8 cellular contexts compared by ENCODE assay signal in the genomic region with DNA sequence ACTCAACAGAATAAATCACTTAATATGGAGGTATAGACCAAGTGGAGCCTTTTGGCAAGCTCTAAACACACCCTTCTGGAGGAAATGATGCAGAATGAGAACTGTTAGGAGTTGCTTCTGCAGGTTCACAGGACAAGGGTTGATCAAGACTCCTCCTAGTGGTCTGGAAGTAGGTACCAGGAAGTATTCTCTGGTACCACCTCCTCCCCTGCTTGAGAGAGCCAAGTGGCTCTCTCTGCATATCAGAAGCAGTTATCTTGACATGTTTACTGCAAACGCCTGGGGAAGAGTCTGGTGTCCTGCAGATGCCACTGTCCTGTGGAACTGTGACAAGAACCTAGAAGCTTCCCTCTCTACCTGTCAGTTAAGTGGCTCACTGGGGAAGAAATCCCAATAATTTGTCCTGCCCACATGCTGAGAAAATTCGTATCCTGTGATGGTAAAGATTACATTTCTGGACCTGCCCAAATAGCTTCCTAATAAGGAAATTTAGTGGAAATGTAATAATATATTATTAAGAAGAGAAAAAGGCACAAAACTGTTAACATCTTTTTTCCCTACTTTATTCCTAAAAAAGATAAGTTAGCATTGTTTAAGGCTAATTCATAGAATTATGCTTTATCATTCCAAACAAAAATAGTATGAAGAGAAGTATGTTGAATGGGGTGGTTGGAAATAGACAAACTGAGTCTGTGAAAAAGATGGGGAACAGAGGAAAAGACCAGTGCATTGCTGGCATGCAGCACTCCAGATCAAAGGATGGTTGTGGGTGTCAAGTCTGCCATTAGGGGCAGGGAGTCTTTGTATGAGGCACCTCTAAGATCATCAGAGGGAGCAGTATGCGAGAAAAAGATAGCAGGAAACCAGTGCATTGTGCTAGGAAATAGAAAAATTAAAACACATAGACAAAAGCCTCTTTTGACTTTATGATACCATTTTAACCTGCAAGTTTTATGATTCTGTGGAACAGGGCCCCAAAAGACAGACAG.
DNase-seq lines count a peak whose midpoint lies in the region; ATAC-seq and TF ChIP-seq lines count a peak whose summit lies in the region.

No MANE protein-coding gene starts in this region.

- no peaks in the 10 kb centered on the region for H3K9me3 ChIP-seq in CD4-positive, alpha-beta memory T cell (ENCODE audit: control insufficient read depth in 1 of 2, low read length in 2 of 2)

- DNase-seq in CD4-positive, alpha-beta memory T cell = peak; percentile 79 to 89 (median 84)
- DNase-seq in NCI-H2029 (lab: John Stamatoyannopoulos, UW) (peak; percentile 83), T-helper 9 cell (peak; percentile 24), endothelial cell (ENCODE audit: low spot score) (no peak), nephron progenitor cell (no peak), cerebellar nuclear complex (lab: John Stamatoyannopoulos, UW) (no peak)

- no peaks in the 10 kb centered on the region for H3K9me3 Mint-ChIP-seq in CD4-positive, alpha-beta memory T cell
- H3K9me3 Mint-ChIP-seq in endothelial cell (ENCODE audit: unreplicated experiment) (no peaks in the 10 kb centered on the region), nephron progenitor cell (no peaks in the 10 kb centered on the region)

- ATAC-seq in GM18519 (IDR thresholded peaks at IDR 0.05; ENCODE audit: low FRiP score, unreplicated experiment) = peak; percentile 66
- peak; percentile 58 for ATAC-seq in HG02938 (IDR thresholded peaks at IDR 0.05; ENCODE audit: unreplicated experiment)

- peak overlapping the region; percentile 99 for H3K27ac ChIP-seq in CD4-positive, alpha-beta memory T cell (ENCODE audit: low read depth, low read length)

- H3K4me3 Mint-ChIP-seq in CD4-positive, alpha-beta memory T cell = peak overlapping the region; percentile 67 to 90 (median 76)
- H3K4me3 Mint-ChIP-seq in endothelial cell (ENCODE audit: unreplicated experiment) (no peak overlapping the region), nephron progenitor cell (no peak overlapping the region)

- H3K27ac Mint-ChIP-seq in CD4-positive, alpha-beta memory T cell = peak overlapping the region; percentile 96 to 99 (median 98)
- H3K27ac Mint-ChIP-seq in endothelial cell (ENCODE audit: unreplicated experiment) (peak overlapping the region; percentile 58), nephron progenitor cell (peak overlapping the region; percentile 57)

- H3K4me1 Mint-ChIP-seq in CD4-positive, alpha-beta memory T cell = peaks cover 67 to 100% (median 86%) of the 10 kb centered on the region in 4 donors
- peaks cover 66% of the 10 kb centered on the region for H3K4me1 Mint-ChIP-seq in endothelial cell (ENCODE audit: unreplicated experiment)
- H3K4me1 Mint-ChIP-seq in nephron progenitor cell = peaks cover 80% of the 10 kb centered on the region

- peak overlapping the region in 1 of 2 donors; percentile 33 for H3K4me3 ChIP-seq in CD4-positive, alpha-beta memory T cell (ENCODE audit: low read length in 2 of 2)

- CTCF ChIA-PET in CD4-positive, alpha-beta memory T cell (lab: Charles Lee; ENCODE audit: partially characterized antibody) = interaction anchor here (0.6 to 4.7 kb wide), 50 partner anchors 8 to 511 kb away, joined by 3 to 68 read pairs (median 6); a partner anchor contains a TSS

- TF ChIP-seq CTCF in endothelial cell (IDR thresholded peaks at IDR 0.05; ENCODE audit: unreplicated experiment) (peak; percentile 32), nephron progenitor cell (IDR thresholded peaks at IDR 0.05) (peak; percentile 45)

- H3K27me3 ChIP-seq in CD4-positive, alpha-beta memory T cell (ENCODE audit: insufficient read depth, low read length) = no peaks in the 10 kb centered on the region

- intact Hi-C loops in CD4-positive, alpha-beta memory T cell (cut with micrococcal nuclease) = loop anchor here (1.0 to 2.0 kb wide), 11 partner anchors 18 to 511 kb away; a partner anchor contains a TSS

- no peaks in the 10 kb centered on the region for H3K27me3 Mint-ChIP-seq in CD4-positive, alpha-beta memory T cell
- H3K27me3 Mint-ChIP-seq in endothelial cell (ENCODE audit: unreplicated experiment) = peaks cover 4% of the 10 kb centered on the region
- H3K27me3 Mint-ChIP-seq in nephron progenitor cell (ENCODE audit: low read depth, poor library complexity) = peaks cover 2% of the 10 kb centered on the region

- peaks cover 100% of the 10 kb centered on the region for H3K4me1 ChIP-seq in CD4-positive, alpha-beta memory T cell (ENCODE audit: insufficient read depth, low read length)

- H3K36me3 Mint-ChIP-seq in CD4-positive, alpha-beta memory T cell = peaks cover 17 to 69% of the 10 kb centered on the region in 2 donors
- H3K36me3 Mint-ChIP-seq in endothelial cell (ENCODE audit: low read depth, unreplicated experiment) (peaks cover 5% of the 10 kb centered on the region), nephron progenitor cell (ENCODE audit: low read depth) (peaks cover 11% of the 10 kb centered on the region)

- H3K36me3 ChIP-seq in CD4-positive, alpha-beta memory T cell (ENCODE audit: insufficient read depth, low read length) = peaks cover 24% of the 10 kb centered on the region

- POLR2A ChIA-PET in CD4-positive, alpha-beta memory T cell (lab: Charles Lee; ENCODE audit: partially characterized antibody) = interaction anchor here (0.6 to 18.6 kb wide), 29 partner anchors 9 to 312 kb away, joined by 3 to 552 read pairs (median 6); a partner anchor contains a TSS

Comparison
In these comparisons a context has a peak if more than half of its experiments do, and no peak if none do; other contexts are left out.
1. DNase-seq: peak in CD4-positive, alpha-beta memory T cell (5 of 5), NCI-H2029 (single experiment) and T-helper 9 cell (single experiment); none in endothelial cell (single experiment), nephron progenitor cell (single experiment) and cerebellar nuclear complex (0 of 2).
2. H3K4me3 Mint-ChIP-seq: peak in CD4-positive, alpha-beta memory T cell (8 of 8); none in endothelial cell (single experiment) and nephron progenitor cell (single experiment).
3. Peak in every context shown above with its lines, with median percentiles within 50 percentile points of each other: H3K27ac Mint-ChIP-seq.